28 cellular contexts compared by ENCODE assay signal in genomic region chr11:116262370-116262769, GRCh38.
"Had no signal": no experiment of that assay in that cellular context is flagged by ENCODE, and none has a peak within 500 bp of the region (broad histone marks: within the 10 kb centered on the region; RNA-seq: fewer than 3 reads in every experiment).

No MANE protein-coding gene starts in this region.

- H3K27me3 ChIP-seq: MG63 had no signal

- H3K36me3 Mint-ChIP-seq: activated naive CD4-positive, alpha-beta T cell treated with anti-CD3 and anti-CD28 coated beads, Interleukin-2, amount 50 U/mL, for 72 hours; brain had no signal

- DNase-seq: activated CD4-positive, alpha-beta T cell treated with anti-CD3 and anti-CD28 coated beads, Interleukin-2, amount 10 ng/mL, durations not matched to agents 24 days and 14 days; activated CD4-positive, alpha-beta T cell treated with anti-CD3 and anti-CD28 coated beads, Interleukin-2, amount 50 U/mL, for 4 hours; activated CD8-positive, alpha-beta T cell treated with anti-CD3 and anti-CD28 coated beads for 36 hours; activated gamma-delta T cell; activated naive CD4-positive, alpha-beta T cell treated with Interleukin-2 at 50 U/mL for 16 hours; activated T-cell treated with anti-CD3 and anti-CD28 coated beads, Interleukin-2, amount 50 U/mL, for 1 hour; adrenal gland; central memory CD4-positive, alpha-beta T cell; Kasumi-1; KG1; MG63; MV-4-11; NCI-H1092; NCI-H187; NCI-H2029 treated with DMSO at 0.1 percent for 48 hours; NCI-H2107; NCI-H226; NCI-H446 treated with DMSO at 0.1 percent for 48 hours; Right ventricle myocardium superior; SW 1271; T-helper 1 cell; T-helper 2 cell; T-helper 9 cell had no signal

- H3K4me3 ChIP-seq: adrenal gland, MG63 had no signal

- H3K27ac ChIP-seq: adrenal gland, VCaP had no signal

- H3K27ac Mint-ChIP-seq: activated CD4-positive, alpha-beta T cell treated with anti-CD3 and anti-CD28 coated beads, Interleukin-2, amount 10 ng/mL, durations not matched to agents 24 days and 14 days; activated CD8-positive, alpha-beta T cell treated with anti-CD3 and anti-CD28 coated beads for 36 hours; activated naive CD4-positive, alpha-beta T cell treated with anti-CD3 and anti-CD28 coated beads, Interleukin-2, amount 50 U/mL, for 72 hours; activated T-helper 2 cell treated with anti-CD3 and anti-CD28 coated beads, Interferon-gamma antibody, Interleukin-2, Interleukin-4, amounts not matched to agents 10 μg/mL and 5 μg/mL and 100 μg/mL, durations not matched to agents 14 hours and 24 hours and 36 hours had no signal

- H3K4me1 Mint-ChIP-seq: activated CD4-positive, alpha-beta T cell treated with anti-CD3 and anti-CD28 coated beads, Interleukin-2, amount 10 ng/mL, durations not matched to agents 24 days and 14 days had no signal

- H3K36me3 ChIP-seq: adrenal gland, MG63 had no signal

- FAIRE-seq: colon had no signal

- H3K4me3 Mint-ChIP-seq: activated CD4-positive, alpha-beta T cell treated with anti-CD3 and anti-CD28 coated beads, Interleukin-2, amount 10 ng/mL, durations not matched to agents 24 days and 14 days; activated CD8-positive, alpha-beta T cell treated with anti-CD3 and anti-CD28 coated beads for 36 hours had no signal

- H3K9me3 ChIP-seq: adrenal gland, MG63 had no signal

- H3K27me3 Mint-ChIP-seq: activated CD4-positive, alpha-beta T cell treated with anti-CD3 and anti-CD28 coated beads, Interleukin-2, amount 10 ng/mL, durations not matched to agents 24 days and 14 days had no signal

- H3K4me1 ChIP-seq: adrenal gland had no signal

- ATAC-seq: activated CD8-positive, alpha-beta T cell treated with anti-CD3 and anti-CD28 coated beads for 36 hours; activated naive CD4-positive, alpha-beta T cell treated with anti-CD3 and anti-CD28 coated beads, Interleukin-2, amount 50 U/mL, for 72 hours had no signal

- H3K9me3 Mint-ChIP-seq: activated CD4-positive, alpha-beta T cell treated with anti-CD3 and anti-CD28 coated beads, Interleukin-2, amount 10 ng/mL, durations not matched to agents 24 days and 14 days; activated CD8-positive, alpha-beta T cell treated with anti-CD3 and anti-CD28 coated beads for 36 hours; activated naive CD4-positive, alpha-beta T cell treated with anti-CD3 and anti-CD28 coated beads, Interleukin-2, amount 50 U/mL, for 72 hours; activated T-helper 2 cell treated with anti-CD3 and anti-CD28 coated beads, Interferon-gamma antibody, Interleukin-2, Interleukin-4, amounts not matched to agents 10 μg/mL and 5 μg/mL and 100 μg/mL, durations not matched to agents 14 hours and 24 hours and 36 hours; brain had no signal
